Comparison of ENCODE assay signal across 9 cellular contexts in genomic region chr12:107318554-107318803, GRCh38.
DNase-seq lines count a peak whose midpoint lies in the region; ATAC-seq and TF ChIP-seq lines count a peak whose summit lies in the region.
"Had no signal": no experiment of that assay in that cellular context is flagged by ENCODE, and none has a peak within 500 bp of the region (broad histone marks: within the 10 kb centered on the region; RNA-seq: fewer than 3 reads in every experiment).

No MANE protein-coding gene starts in this region.

- no peak overlapping the region for H2AK9ac ChIP-seq in IMR-90 (replicated peaks; ENCODE audit: low read depth, low read length, poor library complexity)

- no peak for DNase-seq in IMR-90
- DNase-seq in activated naive CD8-positive, alpha-beta T cell treated with anti-CD3 and anti-CD28 coated beads, Interleukin-2, amount 50 U/mL, for 24 hours, result no peak
- DNase-seq in spleen, result no peak
- no peak for DNase-seq in NK-92 (lab: John Stamatoyannopoulos, UW; ENCODE audit: unreplicated experiment)
- DNase-seq in COLO829 (ENCODE audit: low spot score), result no peak
- no peak for DNase-seq in stimulated activated CD4-positive, alpha-beta T cell treated with anti-CD3 and anti-CD28 coated beads, Interleukin-2, amount 100 ng/mL, for 24 hours
- DNase-seq in KBM-7, result no peak

- H3K4me1 ChIP-seq in IMR-90 (ENCODE audit: control insufficient read depth, insufficient read depth, low read length) (no peaks in the 10 kb centered on the region; the same call in 1 of the 2 replicates), iPS-18a (ENCODE audit: control insufficient read depth, low read depth, low read length) (peaks cover 2% of the 10 kb centered on the region), spleen (peaks cover 18 to 59% (median 44%) of the 10 kb centered on the region in 6 donors)

- peaks cover 2% of the 10 kb centered on the region for H3K36me3 Mint-ChIP-seq in activated naive CD8-positive, alpha-beta T cell treated with anti-CD3 and anti-CD28 coated beads, Interleukin-2, amount 50 U/mL, for 24 hours (ENCODE audit: low read depth)

- no peak overlapping the region for H3K27ac Mint-ChIP-seq in activated naive CD8-positive, alpha-beta T cell treated with anti-CD3 and anti-CD28 coated beads, Interleukin-2, amount 50 U/mL, for 24 hours

- peaks cover 25% of the 10 kb centered on the region for H3K27me3 Mint-ChIP-seq in activated naive CD8-positive, alpha-beta T cell treated with anti-CD3 and anti-CD28 coated beads, Interleukin-2, amount 50 U/mL, for 24 hours

- no peak overlapping the region for H2AK5ac ChIP-seq in IMR-90 (ENCODE audit: low read depth, low read length)

- H4K5ac ChIP-seq in IMR-90 (ENCODE audit: low read depth, low read length), result no peak overlapping the region

- no peaks in the 10 kb centered on the region for H3K9me3 Mint-ChIP-seq in activated naive CD8-positive, alpha-beta T cell treated with anti-CD3 and anti-CD28 coated beads, Interleukin-2, amount 50 U/mL, for 24 hours

- CTCF ChIA-PET in IMR-90 (lab: Yijun Ruan, JAX), result interaction anchor here (0.6 to 1.1 kb wide), 3 partner anchors 83 to 187 kb away, joined by 3 to 4 read pairs (median 4); no protein-coding TSS in a partner anchor

- H3K9ac ChIP-seq in IMR-90 (ENCODE audit: low read depth, low read length) (no peak overlapping the region; the same call in 1 of the 2 replicates), iPS-18a (ENCODE audit: low read length) (no peak overlapping the region)

- no peak; the same call in 1 of the 2 replicates for ATAC-seq in IMR-90 (ENCODE audit: low read depth)
- ATAC-seq in activated naive CD8-positive, alpha-beta T cell treated with anti-CD3 and anti-CD28 coated beads, Interleukin-2, amount 50 U/mL, for 24 hours, result no peak

- no peak overlapping the region for H4K91ac ChIP-seq in IMR-90 (ENCODE audit: insufficient read depth, low read depth, low read length)

- no peak overlapping the region for H2BK20ac ChIP-seq in IMR-90 (ENCODE audit: low read depth, low read length)

- no peak for TF ChIP-seq RAD21 in IMR-90 (IDR thresholded peaks at IDR 0.05; ENCODE audit: low read length)

- H2BK15ac ChIP-seq in IMR-90 (ENCODE audit: low read depth, low read length), result no peak overlapping the region

- H3K79me1 ChIP-seq in IMR-90 (ENCODE audit: low read depth in 1 of 2, low read length in 2 of 2), result no peaks in the 10 kb centered on the region

- dilution Hi-C loops in IMR-90 (cut with HindIII; ENCODE audit: low sequenced_read_pairs, unreplicated experiment), result no loop called here

- H2AFZ ChIP-seq in IMR-90 (replicated peaks; ENCODE audit: low read length, poor library complexity), result peak overlapping the region; percentile 90

- peak overlapping the region; percentile 92 for H3K4me3 Mint-ChIP-seq in activated naive CD8-positive, alpha-beta T cell treated with anti-CD3 and anti-CD28 coated beads, Interleukin-2, amount 50 U/mL, for 24 hours

- H3K4me3 ChIP-seq in IMR-90 (ENCODE audit: insufficient read depth, low read depth, low read length) (peak overlapping the region; percentile 48), iPS-18a (ENCODE audit: low read length) (peak overlapping the region; percentile 82), spleen (peak overlapping the region; percentile 5 to 73 (median 48))
- H3K4me3 ChIP-seq: SK-N-MC had no signal

- in situ Hi-C loops in IMR-90 (cut with MboI; ENCODE audit: low sequenced_read_pairs), result loop anchor here (10.0 kb wide), 2 partner anchors 184 to 296 kb away; no protein-coding TSS in a partner anchor
- in situ Hi-C loops in KBM-7 (cut with MboI; ENCODE audit: low pct_unique_long_range_greater_than_20kb, low sequenced_read_pairs), result no loop called here

- H3K4me1 Mint-ChIP-seq in activated naive CD8-positive, alpha-beta T cell treated with anti-CD3 and anti-CD28 coated beads, Interleukin-2, amount 50 U/mL, for 24 hours, result peaks cover 41% of the 10 kb centered on the region

- no peaks in the 10 kb centered on the region for H3K9me3 ChIP-seq in IMR-90 (ENCODE audit: control insufficient read depth, insufficient read depth, low read length)
- H3K9me3 ChIP-seq in iPS-18a (ENCODE audit: control insufficient read depth, low read depth, low read length), result no peaks in the 10 kb centered on the region
- no peaks in the 10 kb centered on the region for H3K9me3 ChIP-seq in spleen

- POLR2A ChIA-PET in IMR-90 (lab: Charles Lee; ENCODE audit: unreplicated experiment), result no interaction called here

- TF ChIP-seq POLR2A in IMR-90 (IDR thresholded peaks at IDR 0.05; ENCODE audit: low read depth, low read length) (no peak), spleen (IDR thresholded peaks at IDR 0.05) (no peak)

- no peak overlapping the region for H2BK120ac ChIP-seq in IMR-90 (ENCODE audit: low read depth, low read length)

- H4K20me1 ChIP-seq in IMR-90 (ENCODE audit: insufficient read depth, low read length), result no peaks in the 10 kb centered on the region

- no peak overlapping the region for H3K14ac ChIP-seq in IMR-90 (replicated peaks; ENCODE audit: low read depth, low read length)

- H4K8ac ChIP-seq in IMR-90 (ENCODE audit: low read depth in 2 of 2, low read length in 2 of 2), result no peak overlapping the region

- H3K9me1 ChIP-seq in IMR-90 (ENCODE audit: insufficient read depth, low read length), result no peaks in the 10 kb centered on the region

- H3K27ac ChIP-seq in IMR-90 (ENCODE audit: insufficient read depth, low read length) (no peak overlapping the region; the same call in 1 of the 2 replicates), iPS-18a (ENCODE audit: low read length) (no peak overlapping the region), spleen (peak overlapping the region in 1 of 8 donors; percentile 27)
- H3K27ac ChIP-seq: SK-N-MC had no signal

- BruUV-seq in IMR-90 (replicated peaks; lab: Mats Ljungman, UMichigan), result no TSS peak

- peaks cover 16% of the 10 kb centered on the region for H3K27me3 ChIP-seq in IMR-90 (ENCODE audit: control insufficient read depth, insufficient read depth, low read length)
- peaks cover 71% of the 10 kb centered on the region for H3K27me3 ChIP-seq in iPS-18a (ENCODE audit: control insufficient read depth, insufficient read depth, low read length)
- H3K27me3 ChIP-seq in spleen (replicated peaks in 1 of 7), result peaks cover 0 to 81% (median 44%) of the 10 kb centered on the region in 7 donors

- 2% methylated on average over 9 of the region's 19 CpGs; no CpG with 5 or more reads in 1 of the 2 experiments for WGBS in IMR-90 (ENCODE audit: extremely low coverage in 2 of 2, insufficient read length in 1 of 2), 2 experiments
- 0 to 3% (median 1%) methylated on average over 9 to 19 of the region's 19 CpGs for WGBS in spleen, 5 donors

- H3K36me3 ChIP-seq in IMR-90 (ENCODE audit: control insufficient read depth, insufficient read depth, low read length) (no peaks in the 10 kb centered on the region), iPS-18a (ENCODE audit: control insufficient read depth, low read depth, low read length) (no peaks in the 10 kb centered on the region), spleen (no peaks in the 10 kb centered on the region)

- H3K18ac ChIP-seq in IMR-90 (ENCODE audit: low read depth, low read length), result no peak overlapping the region

- peak overlapping the region; percentile 88 for H3K4me2 ChIP-seq in IMR-90 (ENCODE audit: low read depth, low read length)

- H3K56ac ChIP-seq in IMR-90 (ENCODE audit: extremely low read depth, insufficient read depth, low read length), result no peak overlapping the region

- H2BK5ac ChIP-seq in IMR-90 (ENCODE audit: low read depth, low read length, poor library complexity, severe bottlenecking), result no peak overlapping the region

- H3K23ac ChIP-seq in IMR-90 (ENCODE audit: low read depth, low read length), result no peak overlapping the region

- TF ChIP-seq CTCF in IMR-90 (conservative IDR thresholded peaks at IDR 0.05; ENCODE audit: low read depth, low read length), result no peak
- TF ChIP-seq CTCF in spleen (IDR thresholded peaks at IDR 0.05 in 8 of 11, conservative IDR thresholded peaks at IDR 0.05 in 3 of 11), result no peak

- intact Hi-C loops in IMR-90 (cut with micrococcal nuclease) (loop anchor here (1.0 to 2.0 kb wide), 3 partner anchors 84 to 289 kb away; no protein-coding TSS in a partner anchor), spleen (cut with DNase I; ENCODE audit: low total_unique reads) (no loop called here)

- no peak overlapping the region for H3K4ac ChIP-seq in IMR-90 (ENCODE audit: low read depth, low read length)

TF ChIP-seq in IMR-90, 13 proteins besides CTCF, POLR2A, EP300 and RAD21 (continues in another document):
- TF ChIP-seq SMC3 (IDR thresholded peaks at IDR 0.05; ENCODE audit: low read depth, low read length) (no peak), USF2 (IDR thresholded peaks at IDR 0.05; ENCODE audit: low read depth, low read length) (no peak), MAZ (IDR thresholded peaks at IDR 0.05; ENCODE audit: borderline replicate concordance, low read depth, low read length) (no peak), CEBPB (IDR thresholded peaks at IDR 0.05; ENCODE audit: low read depth, low read length) (no peak), MAFK (IDR thresholded peaks at IDR 0.05; ENCODE audit: low read depth, low read length) (no peak), RFX5 (IDR thresholded peaks at IDR 0.05; ENCODE audit: low read depth, low read length) (no peak), RCOR1 (IDR thresholded peaks at IDR 0.05; ENCODE audit: insufficient replicate concordance, low read length) (no peak), FOS (IDR thresholded peaks at IDR 0.05; ENCODE audit: low read depth, low read length) (no peak), NFE2L2 (IDR thresholded peaks at IDR 0.05; ENCODE audit: low read depth, low read length) (no peak), MXI1 (IDR thresholded peaks at IDR 0.05; ENCODE audit: borderline replicate concordance, low read depth, low read length) (no peak), ELK1 (IDR thresholded peaks at IDR 0.05; ENCODE audit: borderline replicate concordance, low read depth, low read length) (no peak), BHLHE40 (IDR thresholded peaks at IDR 0.05; ENCODE audit: low read depth, low read length) (no peak)
